14 cellular contexts compared by ENCODE assay signal in the genomic region with DNA sequence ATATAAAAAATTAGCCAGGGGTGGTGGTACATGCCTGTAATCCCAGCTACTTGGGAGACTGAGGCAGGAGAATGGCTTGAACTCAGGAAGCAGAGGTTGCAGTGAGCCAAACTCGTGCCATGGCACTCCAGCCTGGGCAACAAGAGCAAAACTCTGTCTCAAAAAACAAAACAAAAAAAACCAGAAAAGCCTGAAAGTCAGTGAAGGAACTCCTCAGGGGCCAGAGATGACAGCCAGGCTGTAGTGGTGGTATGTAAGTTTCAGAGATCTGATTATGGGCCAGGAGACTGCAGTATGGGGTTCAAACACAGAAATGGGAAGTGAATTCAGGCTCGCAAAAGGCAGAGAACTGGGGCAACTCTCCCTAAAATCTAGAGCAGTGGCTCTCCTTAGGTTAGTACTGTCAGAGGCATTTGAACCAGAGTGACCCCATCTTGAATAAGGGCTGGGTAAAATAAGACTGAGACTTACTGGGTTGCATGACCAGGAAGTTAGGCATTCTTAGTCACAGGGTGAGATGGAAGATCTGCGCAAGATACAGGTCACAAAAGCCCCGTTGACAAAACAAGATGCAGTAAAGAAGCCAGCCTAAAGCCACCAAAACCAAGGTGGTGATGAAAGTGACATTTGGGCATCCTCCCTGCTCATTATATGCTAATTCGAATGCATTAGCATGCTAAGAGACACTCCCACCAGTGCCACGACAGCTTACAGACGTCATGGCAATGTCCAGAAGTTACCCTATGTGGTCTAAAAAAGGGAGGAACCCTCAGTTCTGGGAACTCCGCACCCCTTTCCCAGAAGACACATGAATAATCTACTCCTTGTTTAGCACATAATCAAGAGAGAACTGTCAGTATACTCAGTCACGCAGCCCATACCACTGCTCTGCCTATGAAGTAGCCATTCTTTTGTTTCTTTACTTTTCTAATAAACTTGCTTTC.
A peak's percentile ranks its signal among the peaks of the same experiment; 100 is the strongest.
DNase-seq lines count a peak whose midpoint lies in the region; ATAC-seq and TF ChIP-seq lines count a peak whose summit lies in the region.
"Had no signal": no experiment of that assay in that cellular context is flagged by ENCODE, and none has a peak within 500 bp of the region (broad histone marks: within the 10 kb centered on the region; RNA-seq: fewer than 3 reads in every experiment).

No MANE protein-coding gene starts in this region.

- TF ChIP-seq POLR2A in stomach (IDR thresholded peaks at IDR 0.05), result no peak

- intact Hi-C loops in Right ventricle myocardium superior (cut with DNase I) (no loop called here), stomach (cut with DNase I; ENCODE audit: low total_unique reads) (no loop called here)

- DNase-seq in Daoy (ENCODE audit: low read depth), result peak; percentile 12
- DNase-seq in T-helper 9 cell, result peak; percentile 21
- peak; percentile 45 for DNase-seq in activated T-helper 9 cell treated with anti-CD3 and anti-CD28 coated beads, Interleukin-2, amount 50 U/mL, for 16 hours (ENCODE audit: low read depth)
- peak; percentile 5 for DNase-seq in stimulated activated CD4-positive, alpha-beta T cell treated with anti-CD3 and anti-CD28 coated beads, Interleukin-12 subunit alpha, Interleukin-12 subunit beta, amount 100 ng/mL, for 4 hours
- DNase-seq in Right ventricle myocardium superior, result no peak
- DNase-seq in NCI-H774 (lab: John Stamatoyannopoulos, UW), result no peak
- no peak for DNase-seq in stomach
- DNase-seq: H7, heart right ventricle, NCI-H2081 treated with DMSO at 0.1 percent for 48 hours had no signal

- no peak for ATAC-seq in Right ventricle myocardium superior (ENCODE audit: poor library complexity)
- no peak for ATAC-seq in GM21423 (IDR thresholded peaks at IDR 0.05; ENCODE audit: unreplicated experiment)
- ATAC-seq: heart right ventricle had no signal

- no peaks in the 10 kb centered on the region for H3K27me3 ChIP-seq in stomach
- H3K27me3 ChIP-seq: breast epithelium had no signal

- no peaks in the 10 kb centered on the region for H3K36me3 ChIP-seq in stomach
- H3K36me3 ChIP-seq: breast epithelium, heart right ventricle had no signal

- peaks cover 0 to 8% (median 7%) of the 10 kb centered on the region in 4 donors for H3K9me3 ChIP-seq in stomach
- H3K9me3 ChIP-seq: breast epithelium had no signal

- no peaks in the 10 kb centered on the region for H3K4me1 ChIP-seq in stomach
- H3K4me1 ChIP-seq: breast epithelium, heart right ventricle had no signal

- no peak overlapping the region for H3K4me3 ChIP-seq in stomach
- H3K4me3 ChIP-seq: breast epithelium, heart right ventricle, SK-N-MC had no signal

- no peak overlapping the region for H3K27ac ChIP-seq in stomach
- H3K27ac ChIP-seq: breast epithelium, C4-2B, heart right ventricle, SK-N-MC had no signal

- TF ChIP-seq CTCF in stomach (IDR thresholded peaks at IDR 0.05), result no peak

- 64 to 79% (median 73%) methylated on average over 9 of the region's 9 CpGs for WGBS in stomach, 5 donors

- no peak for TF ChIP-seq EP300 in stomach (IDR thresholded peaks at IDR 0.05)

Comparison
In these comparisons a context has a peak if more than half of its experiments do, and no peak if none do; other contexts are left out.
1. DNase-seq: peak in Daoy (single experiment), T-helper 9 cell (single experiment), activated T-helper 9 cell treated with anti-CD3 and anti-CD28 coated beads, Interleukin-2, amount 50 U/mL, for 16 hours (single experiment) and stimulated activated CD4-positive, alpha-beta T cell treated with anti-CD3 and anti-CD28 coated beads, Interleukin-12 subunit alpha, Interleukin-12 subunit beta, amount 100 ng/mL, for 4 hours (single experiment); none in Right ventricle myocardium superior (single experiment), NCI-H774 (single experiment) and stomach (single experiment).